In the genomic region with DNA sequence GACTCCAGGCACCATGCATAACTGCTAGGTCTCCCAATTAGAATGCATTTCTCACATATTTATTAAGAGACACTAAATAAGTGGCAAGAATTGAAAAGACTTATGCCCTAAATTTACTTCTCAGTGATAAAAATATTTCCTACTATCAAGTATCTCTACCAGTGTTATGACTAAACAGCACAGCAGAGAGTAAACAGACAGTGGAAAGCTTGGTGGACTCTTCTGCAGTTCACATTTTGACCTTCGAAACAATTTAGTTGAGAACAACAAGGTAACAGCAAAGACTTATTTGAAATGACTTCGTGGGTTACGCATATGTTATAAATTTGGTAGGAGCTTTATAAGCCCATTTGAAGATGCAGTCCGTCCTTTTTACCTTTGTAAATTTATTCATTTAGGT, we compare ENCODE assay signal across 23 cellular contexts. TPM values are rescaled to one million over a fixed set of nuclear protein-coding genes. Genes with fewer than 3 reads are reported as not detected.
A peak's percentile ranks its signal among the peaks of the same experiment; 100 is the strongest.
DNase-seq lines count a peak whose midpoint lies in the region; ATAC-seq and TF ChIP-seq lines count a peak whose summit lies in the region.
"Had no signal": no experiment of that assay in that cellular context is flagged by ENCODE, and none has a peak within 500 bp of the region (broad histone marks: within the 10 kb centered on the region; RNA-seq: fewer than 3 reads in every experiment).

No MANE protein-coding gene starts in this region.

- peak; percentile 72 for ATAC-seq in left lobe of liver
- ATAC-seq in stimulated activated naive CD8-positive, alpha-beta T cell treated with anti-CD3 and anti-CD28 coated beads, Interleukin-15, Interleukin-2, amounts not matched to agents 100 U/mL and 50 U/mL, for 24 hours, result no peak
- ATAC-seq in HG03025 (IDR thresholded peaks at IDR 0.05; ENCODE audit: low FRiP score, unreplicated experiment), result no peak
- no peak for ATAC-seq in GM19324 (IDR thresholded peaks at IDR 0.05; ENCODE audit: low FRiP score, unreplicated experiment)
- ATAC-seq: GM12878 had no signal

- H3K9me3 ChIP-seq in liver (ENCODE audit: control insufficient read depth in 4 of 4, low read length in 3 of 4), result no peaks in the 10 kb centered on the region
- H3K9me3 ChIP-seq: BE2C, BLaER1 had no signal

- no peak for DNase-seq in left lobe of liver (ENCODE audit: low spot score)
- no peak for DNase-seq in stimulated activated naive CD8-positive, alpha-beta T cell treated with anti-CD3 and anti-CD28 coated beads, Interleukin-15, Interleukin-2, amounts not matched to agents 100 U/mL and 50 U/mL, for 24 hours
- DNase-seq: 8988T; ACHN; BE2C; C1 segment of cervical spinal cord; CD4-positive, alpha-beta memory T cell; CD4-positive, CD25-positive, alpha-beta regulatory T cell; CD8-positive, alpha-beta memory T cell; COR-L47; DMS 273 treated with DMSO at 0.1 percent for 48 hours; DMS153; DMS53; DMS79; DND-41; EL; GDM1 had no signal

- H3K4me3 ChIP-seq in liver (ENCODE audit: low read depth in 1 of 3, low read length in 3 of 3), result no peak overlapping the region
- H3K4me3 ChIP-seq: BLaER1, GM12878 had no signal

- TF ChIP-seq CTCF in liver (IDR thresholded peaks at IDR 0.05; ENCODE audit: low read depth, low read length, missing input control), result no peak

- H3K36me3 ChIP-seq in liver (ENCODE audit: control insufficient read depth in 4 of 4, insufficient read depth in 3 of 4, low read depth in 1 of 4, low read length in 3 of 4), result no peaks in the 10 kb centered on the region
- H3K36me3 ChIP-seq: BE2C, BLaER1 had no signal

- no peak overlapping the region for H3K9ac ChIP-seq in liver (ENCODE audit: low read depth in 1 of 2, low read length in 2 of 2)
- H3K9ac ChIP-seq: BLaER1 had no signal

- TF ChIP-seq RAD21 in liver (IDR thresholded peaks at IDR 0.05), result no peak

- 69% methylated on average over 4 of the region's 4 CpGs for WGBS in liver

- H3K27me3 ChIP-seq in liver (ENCODE audit: control insufficient read depth in 4 of 4, insufficient read depth in 4 of 4, low read length in 3 of 4), result no peaks in the 10 kb centered on the region
- H3K27me3 ChIP-seq: BE2C, BLaER1 had no signal

- H3K27ac ChIP-seq in liver (ENCODE audit: low read depth in 1 of 2, low read length in 2 of 2), result no peak overlapping the region
- H3K27ac ChIP-seq: BLaER1 had no signal

- peaks cover 0 to 3% (median 0%) of the 10 kb centered on the region in 4 donors for H3K4me1 ChIP-seq in liver (ENCODE audit: control insufficient read depth in 4 of 4, insufficient read depth in 4 of 4, low read length in 3 of 4)
- H3K4me1 ChIP-seq: BLaER1 had no signal

TF ChIP-seq in liver, 16 proteins besides CTCF, POLR2A, EP300 and RAD21:
- TF ChIP-seq FOXA1 (IDR thresholded peaks at IDR 0.05) (no peak), FOXA2 (IDR thresholded peaks at IDR 0.05) (peak; percentile 19), JUND (IDR thresholded peaks at IDR 0.05) (no peak), REST (IDR thresholded peaks at IDR 0.05) (no peak), TAF1 (conservative IDR thresholded peaks at IDR 0.05) (no peak), MAX (IDR thresholded peaks at IDR 0.05) (no peak), SP1 (IDR thresholded peaks at IDR 0.05) (no peak), NR2F2 (IDR thresholded peaks at IDR 0.05) (no peak), HNF4A (conservative IDR thresholded peaks at IDR 0.05) (peak in 1 of 2 donors; percentile 25), GABPA (IDR thresholded peaks at IDR 0.05 in 1 of 2, conservative IDR thresholded peaks at IDR 0.05 in 1 of 2) (no peak), HNF4G (IDR thresholded peaks at IDR 0.05) (no peak), EGR1 (IDR thresholded peaks at IDR 0.05; ENCODE audit: low read depth in 2 of 2) (no peak), RXRA (IDR thresholded peaks at IDR 0.05) (no peak), YY1 (IDR thresholded peaks at IDR 0.05) (no peak)
- TF ChIP-seq, protein P1, sequence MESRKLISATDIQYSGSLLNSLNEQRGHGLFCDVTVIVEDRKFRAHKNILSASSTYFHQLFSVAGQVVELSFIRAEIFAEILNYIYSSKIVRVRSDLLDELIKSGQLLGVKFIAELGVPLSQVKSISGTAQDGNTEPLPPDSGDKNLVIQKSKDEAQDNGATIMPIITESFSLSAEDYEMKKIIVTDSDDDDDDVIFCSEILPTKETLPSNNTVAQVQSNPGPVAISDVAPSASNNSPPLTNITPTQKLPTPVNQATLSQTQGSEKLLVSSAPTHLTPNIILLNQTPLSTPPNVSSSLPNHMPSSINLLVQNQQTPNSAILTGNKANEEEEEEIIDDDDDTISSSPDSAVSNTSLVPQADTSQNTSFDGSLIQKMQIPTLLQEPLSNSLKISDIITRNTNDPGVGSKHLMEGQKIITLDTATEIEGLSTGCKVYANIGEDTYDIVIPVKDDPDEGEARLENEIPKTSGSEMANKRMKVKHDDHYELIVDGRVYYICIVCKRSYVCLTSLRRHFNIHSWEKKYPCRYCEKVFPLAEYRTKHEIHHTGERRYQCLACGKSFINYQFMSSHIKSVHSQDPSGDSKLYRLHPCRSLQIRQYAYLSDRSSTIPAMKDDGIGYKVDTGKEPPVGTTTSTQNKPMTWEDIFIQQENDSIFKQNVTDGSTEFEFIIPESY (IDR thresholded peaks at IDR 0.05), result no peak
- TF ChIP-seq, protein P2, sequence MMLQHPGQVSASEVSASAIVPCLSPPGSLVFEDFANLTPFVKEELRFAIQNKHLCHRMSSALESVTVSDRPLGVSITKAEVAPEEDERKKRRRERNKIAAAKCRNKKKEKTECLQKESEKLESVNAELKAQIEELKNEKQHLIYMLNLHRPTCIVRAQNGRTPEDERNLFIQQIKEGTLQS (IDR thresholded peaks at IDR 0.05), result no peak

RNA-seq across cellular contexts. Expression of gene MAML3, which starts 16.3 kb away (rescaled TPM):
- 8.4 TPM for total RNA-seq in left lobe of liver
- total RNA-seq in liver, result 1 to 10 TPM; 3.2 to 4.3 TPM
- polyA plus RNA-seq in liver, result 1 to 10 TPM; 1.3 to 2.2 TPM
- total RNA-seq: G401 had no signal
